ENCODE assay signal across 21 cellular contexts in genomic region chr11:34308049-34308692, GRCh38. TPM values are rescaled to one million over a fixed set of nuclear protein-coding genes. Genes with fewer than 3 reads are reported as not detected.
DNase-seq lines count a peak whose midpoint lies in the region; ATAC-seq, FAIRE-seq and TF ChIP-seq lines count a peak whose summit lies in the region.
"Had no signal": no experiment of that assay in that cellular context is flagged by ENCODE, and none has a peak within 500 bp of the region (broad histone marks: within the 10 kb centered on the region; RNA-seq: fewer than 3 reads in every experiment).

No MANE protein-coding gene starts in this region.

- H3K4me1 ChIP-seq in liver (ENCODE audit: control insufficient read depth in 4 of 4, insufficient read depth in 4 of 4, low read length in 3 of 4) = peaks cover 5 to 36% (median 25%) of the 10 kb centered on the region in 4 donors
- H3K4me1 ChIP-seq in HepG2 (ENCODE audit: insufficient read depth, low read length) = peaks cover 24% of the 10 kb centered on the region
- H3K4me1 ChIP-seq in subcutaneous abdominal adipose tissue (ENCODE audit: control insufficient read depth in 5 of 5, insufficient read depth in 5 of 5, low read length in 5 of 5) = peaks cover 0 to 26% (median 15%) of the 10 kb centered on the region in 5 donors

- H4K20me1 ChIP-seq in HepG2 (ENCODE audit: insufficient read depth, low read length) = peaks cover 8% of the 10 kb centered on the region

- H3K36me3 ChIP-seq in liver (ENCODE audit: control insufficient read depth in 4 of 4, insufficient read depth in 3 of 4, low read depth in 1 of 4, low read length in 3 of 4) (no peaks in the 10 kb centered on the region), HepG2 (replicated peaks in 1 of 2; ENCODE audit: control insufficient read depth in 1 of 2, insufficient read depth in 2 of 2, low read length in 2 of 2) (peaks cover 0 to 2% of the 10 kb centered on the region in 2 experiments; a peak in 2 of 5 replicates), subcutaneous abdominal adipose tissue (ENCODE audit: control insufficient read depth in 5 of 5, insufficient read depth in 5 of 5, low read length in 5 of 5) (no peaks in the 10 kb centered on the region)
- H3K36me3 ChIP-seq: SJSA1 had no signal

- intact Hi-C loops in HepG2 (cut with micrococcal nuclease; ENCODE audit: unreplicated experiment) = no loop called here

- no peak for TF ChIP-seq POLR2A in HepG2 (IDR thresholded peaks at IDR 0.05; ENCODE audit: insufficient read depth in 1 of 2, low read depth in 2 of 2, low read length in 2 of 2)

- H3K27me3 ChIP-seq in liver (ENCODE audit: control insufficient read depth in 4 of 4, insufficient read depth in 4 of 4, low read length in 3 of 4) = no peaks in the 10 kb centered on the region
- H3K27me3 ChIP-seq in HepG2 (ENCODE audit: control insufficient read depth in 1 of 2, insufficient read depth in 2 of 2, low read length in 2 of 2) = no peaks in the 10 kb centered on the region
- no peaks in the 10 kb centered on the region for H3K27me3 ChIP-seq in subcutaneous abdominal adipose tissue (ENCODE audit: control insufficient read depth in 5 of 5, insufficient read depth in 4 of 5, low read length in 5 of 5)
- H3K27me3 ChIP-seq: SJSA1 had no signal

- H2AFZ ChIP-seq in HepG2 (ENCODE audit: low read length) = no peak overlapping the region

- in situ Hi-C loops in HepG2 (cut with HindIII; ENCODE audit: extremely low pct_ligation_motif_present, low pct_unique_long_range_greater_than_20kb) = no loop called here

- ATAC-seq in HepG2 (no peak), HG02798 (IDR thresholded peaks at IDR 0.05; ENCODE audit: poor library complexity, unreplicated experiment) (no peak)
- ATAC-seq: activated CD8-positive, alpha-beta memory T cell treated with anti-CD3 and anti-CD28 coated beads, Interleukin-2, amount 10 ng/mL, durations not matched to agents 7 days and 5 days; activated T-helper 17 cell treated with anti-CD3 and anti-CD28 coated beads, Interleukin-2, amount 50 U/mL, for 72 hours; T-helper 17 cell had no signal

- CTCF ChIA-PET in HepG2 (lab: Yijun Ruan, JAX; ENCODE audit: low intra/inter-chr PET ratio, low total read pairs) = no interaction called here

- H3K9me3 ChIP-seq in liver (ENCODE audit: control insufficient read depth in 4 of 4, low read length in 3 of 4) (no peaks in the 10 kb centered on the region), HepG2 (ENCODE audit: low read length) (no peaks in the 10 kb centered on the region), subcutaneous abdominal adipose tissue (ENCODE audit: control insufficient read depth in 5 of 5, low read length in 5 of 5) (no peaks in the 10 kb centered on the region)
- H3K9me3 ChIP-seq: SJSA1 had no signal

- 67% methylated on average over 5 of the region's 5 CpGs for WGBS in liver
- 93% methylated on average over 5 of the region's 5 CpGs for WGBS in HepG2 (ENCODE audit: low lambda C conversion rate)

- H3K4me2 ChIP-seq in HepG2 (ENCODE audit: low read depth, low read length) = no peak overlapping the region

- no peak overlapping the region for H3K9ac ChIP-seq in liver (ENCODE audit: low read depth in 1 of 2, low read length in 2 of 2)
- no peak overlapping the region for H3K9ac ChIP-seq in HepG2 (ENCODE audit: insufficient read depth, low read depth, low read length)
- H3K9ac ChIP-seq in subcutaneous abdominal adipose tissue (ENCODE audit: low read length in 5 of 5) = no peak overlapping the region

- peaks cover 28% of the 10 kb centered on the region for H3K79me2 ChIP-seq in HepG2 (ENCODE audit: insufficient read depth, low read length)

- H3K4me3 ChIP-seq in liver (ENCODE audit: low read depth in 1 of 3, low read length in 3 of 3) = no peak overlapping the region
- no peak overlapping the region for H3K4me3 ChIP-seq in HepG2 (replicated peaks in 1 of 3; ENCODE audit: insufficient read depth in 1 of 3, low read depth in 2 of 3, low read length in 3 of 3)
- no peak overlapping the region for H3K4me3 ChIP-seq in fibroblast of villous mesenchyme (ENCODE audit: low read depth, low read length)
- no peak overlapping the region for H3K4me3 ChIP-seq in subcutaneous abdominal adipose tissue (ENCODE audit: low read depth in 1 of 5, low read length in 5 of 5)
- H3K4me3 ChIP-seq: SJSA1 had no signal

- no peak for FAIRE-seq in HepG2 (lab: Jason Lieb, UNC)
- FAIRE-seq: H54 had no signal

- TF ChIP-seq CTCF in liver (IDR thresholded peaks at IDR 0.05; ENCODE audit: low read depth, low read length, missing input control) = no peak
- TF ChIP-seq CTCF in HepG2 (CRISPR knock-in tag; IDR thresholded peaks at IDR 0.05) = no peak
- TF ChIP-seq CTCF in fibroblast of villous mesenchyme (IDR thresholded peaks at IDR 0.05; ENCODE audit: insufficient read depth, low read depth, low read length) = no peak

- POLR2A ChIA-PET in HepG2 (lab: Yijun Ruan, JAX) = interaction anchor here (2.3 kb wide), 1 partner anchor 49 kb away, joined by 13 read pairs; the partner anchor contains the start of gene ABTB2

- no peak for DNase-seq in HepG2 (ENCODE audit: low spot score)
- DNase-seq in M059J (ENCODE audit: low read depth) = peak; percentile 52
- DNase-seq in fibroblast of villous mesenchyme (ENCODE audit: low read depth) = peak; percentile 20
- no peak for DNase-seq in D341Med (ENCODE audit: low spot score)
- no peak for DNase-seq in SKM-1 treated with dmso at 0.1 percent for 144 hours (lab: John Stamatoyannopoulos, UW; ENCODE audit: unreplicated experiment)
- DNase-seq: activated CD8-positive, alpha-beta memory T cell treated with anti-CD3 and anti-CD28 coated beads, Interleukin-2, amount 10 ng/mL, durations not matched to agents 7 days and 5 days; cortex of kidney; DND-41; hypothalamus; kidney glomerular epithelial cell; midbrain; NCI-H1694 treated with DMSO at 0.1 percent for 48 hours; NCI-H748 treated with DMSO at 0.1 percent for 48 hours; T-helper 17 cell had no signal

- H3K27ac ChIP-seq in liver (ENCODE audit: low read depth in 1 of 2, low read length in 2 of 2) = peak overlapping the region; percentile 79 to 85
- no peak overlapping the region for H3K27ac ChIP-seq in HepG2 (ENCODE audit: extremely low read length, insufficient read depth, low read length)
- H3K27ac ChIP-seq in subcutaneous abdominal adipose tissue (ENCODE audit: low read depth, low read length) = peak overlapping the region; percentile 91
- H3K27ac ChIP-seq: SJSA1, VCaP had no signal

- TF ChIP-seq RAD21 in liver (IDR thresholded peaks at IDR 0.05) (no peak), HepG2 (CRISPR knock-in tag; IDR thresholded peaks at IDR 0.05) (no peak)

- no TSS peak for BruUV-seq in HepG2 (replicated peaks; lab: Mats Ljungman, UMichigan)

- TF ChIP-seq EP300 in HepG2 (IDR thresholded peaks at IDR 0.05; ENCODE audit: low read depth in 2 of 2, low read length in 2 of 2) (no peak), HepG2 (CRISPR knock-in tag; IDR thresholded peaks at IDR 0.05; ENCODE audit: borderline replicate concordance) (no peak)

TF ChIP-seq in liver, 16 proteins besides CTCF, POLR2A, EP300 and RAD21 (continues in another document):
- TF ChIP-seq GABPA (IDR thresholded peaks at IDR 0.05 in 1 of 2, conservative IDR thresholded peaks at IDR 0.05 in 1 of 2) (no peak), ATF3 (IDR thresholded peaks at IDR 0.05) (no peak), MAX (IDR thresholded peaks at IDR 0.05) (no peak), FOXA1 (IDR thresholded peaks at IDR 0.05) (no peak)

TF ChIP-seq in HepG2, 621 proteins besides CTCF, POLR2A, EP300 and RAD21 (continues in another document):
- TF ChIP-seq NFKB2 (CRISPR knock-in tag; IDR thresholded peaks at IDR 0.05; ENCODE audit: borderline replicate concordance) (no peak), ZSCAN25 (CRISPR knock-in tag; IDR thresholded peaks at IDR 0.05) (no peak), SMAD9 (CRISPR knock-in tag; IDR thresholded peaks at IDR 0.05) (no peak), ZNF577 (CRISPR knock-in tag; IDR thresholded peaks at IDR 0.05; ENCODE audit: borderline replicate concordance, low read depth) (no peak), ZNF3 (CRISPR knock-in tag; IDR thresholded peaks at IDR 0.05) (no peak), ZC3H13 (CRISPR knock-in tag; IDR thresholded peaks at IDR 0.05) (no peak), ZFYVE20 (CRISPR knock-in tag; IDR thresholded peaks at IDR 0.05; ENCODE audit: borderline replicate concordance, low read depth) (no peak), HOXA5 (CRISPR knock-in tag; IDR thresholded peaks at IDR 0.05) (no peak)

RNA-seq across cellular contexts. Expression of gene ABTB2, which starts 49.6 kb away (rescaled TPM):
- 1 to 10 TPM; 5.1 to 8.9 TPM for total RNA-seq in liver
- 1 to 10 TPM; 2.4 to 7.1 TPM for polyA plus RNA-seq in liver
- 5.1 TPM in 2 replicates for total RNA-seq in HepG2 (2016; rRNA removed; fragmentation: Illumina TruSeq; extraction: Trizol)
- total RNA-seq in HepG2 (2016; cell fraction: cytosol; rRNA removed; fragmentation: Illumina TruSeq; extraction: Trizol; ENCODE audit: low read depth) = 3.3 and 3.4 TPM in 2 replicates
- total RNA-seq in HepG2 (2016; cell fraction: insoluble cytoplasmic fraction; rRNA removed; fragmentation: Illumina TruSeq; extraction: Trizol) = 4.1 and 4.8 TPM in 2 replicates
- 2.0 and 2.1 TPM in 2 replicates for total RNA-seq in HepG2 (2016; cell fraction: membrane; rRNA removed; fragmentation: Illumina TruSeq; extraction: Trizol)
- 6.9 and 8.5 TPM in 2 replicates for total RNA-seq in HepG2 (2016; cell fraction: nucleus; rRNA removed; fragmentation: Illumina TruSeq; extraction: Trizol)
- 12.6 and 15.4 TPM in 2 replicates for polyA plus RNA-seq in HepG2 (2011; rRNA removed)
- polyA plus RNA-seq in HepG2 (2011; cell fraction: cytosol; rRNA removed) = 6.3 and 10.5 TPM in 2 replicates
- polyA plus RNA-seq in HepG2 (2011; cell fraction: nucleus; rRNA removed) = 33.6 and 53.2 TPM in 2 replicates
- polyA plus RNA-seq in HepG2 (2012) = 9.3 and 13.3 TPM in 2 replicates
- 0.42 and 0.49 TPM in 2 replicates for polyA plus RNA-seq in HepG2 (2016; cell fraction: cytosol; fragmentation: Illumina TruSeq; extraction: Trizol; ENCODE audit: low read depth)
- polyA plus RNA-seq in HepG2 (2016; cell fraction: insoluble cytoplasmic fraction; fragmentation: Illumina TruSeq; extraction: Trizol; ENCODE audit: low read depth) = 6.6 and 8.1 TPM in 2 replicates
- 1.2 and 1.6 TPM in 2 replicates for polyA plus RNA-seq in HepG2 (2016; cell fraction: membrane; fragmentation: Illumina TruSeq; extraction: Trizol; ENCODE audit: low read depth)
- 14.1 and 15.1 TPM in 2 replicates for polyA plus RNA-seq in HepG2 (2016; cell fraction: nucleus; fragmentation: Illumina TruSeq; extraction: Trizol; ENCODE audit: insufficient read depth, low read depth)
- 2.9 and 21.3 TPM in 2 replicates for polyA minus RNA-seq in HepG2 (2011; rRNA and poly(A)+ RNA removed; ENCODE audit: low replicate concordance)
- 7.5 and 8.7 TPM in 2 replicates for polyA minus RNA-seq in HepG2 (2011; cell fraction: cytosol; rRNA and poly(A)+ RNA removed)
- 12.9 and 21.4 TPM in 2 replicates for polyA minus RNA-seq in HepG2 (2011; cell fraction: nucleus; rRNA and poly(A)+ RNA removed)
- total RNA-seq in M059J (2014; rRNA removed; shearing (Covaris generic)) = 1.8 and 3.2 TPM in 2 replicates
- total RNA-seq in fibroblast of villous mesenchyme = 3.9 and 4.8 TPM in 2 replicates

Comparison
In these comparisons a context has a peak if more than half of its experiments do, and no peak if none do; other contexts are left out.
1. DNase-seq: peak in M059J (single experiment) and fibroblast of villous mesenchyme (single experiment); none in HepG2 (single experiment), D341Med (single experiment) and SKM-1 treated with dmso at 0.1 percent for 144 hours (single experiment).